1 cellular context compared by ENCODE assay signal in genomic region chr10:107900131-107900530, GRCh38.
TF ChIP-seq lines count a peak whose summit lies in the region.

No MANE protein-coding gene starts in this region.

TF ChIP-seq in HEK293, 187 proteins besides CTCF, POLR2A, EP300 and RAD21 (continued from another document):
- TF ChIP-seq, protein P1, sequence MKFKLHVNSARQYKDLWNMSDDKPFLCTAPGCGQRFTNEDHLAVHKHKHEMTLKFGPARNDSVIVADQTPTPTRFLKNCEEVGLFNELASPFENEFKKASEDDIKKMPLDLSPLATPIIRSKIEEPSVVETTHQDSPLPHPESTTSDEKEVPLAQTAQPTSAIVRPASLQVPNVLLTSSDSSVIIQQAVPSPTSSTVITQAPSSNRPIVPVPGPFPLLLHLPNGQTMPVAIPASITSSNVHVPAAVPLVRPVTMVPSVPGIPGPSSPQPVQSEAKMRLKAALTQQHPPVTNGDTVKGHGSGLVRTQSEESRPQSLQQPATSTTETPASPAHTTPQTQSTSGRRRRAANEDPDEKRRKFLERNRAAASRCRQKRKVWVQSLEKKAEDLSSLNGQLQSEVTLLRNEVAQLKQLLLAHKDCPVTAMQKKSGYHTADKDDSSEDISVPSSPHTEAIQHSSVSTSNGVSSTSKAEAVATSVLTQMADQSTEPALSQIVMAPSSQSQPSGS (tag by site-specific recombination; IDR thresholded peaks at IDR 0.05; ENCODE audit: low read depth) = 0 out of 2 replicates have a peak, but pooled peaks have one; percentile 31
- TF ChIP-seq ZBTB49 (tag by site-specific recombination; IDR thresholded peaks at IDR 0.05; ENCODE audit: low read depth) = no peak
- TF ChIP-seq ZNF514 (tag by site-specific recombination; IDR thresholded peaks at IDR 0.05) = no peak
- TF ChIP-seq ZNF394 (tag by site-specific recombination; IDR thresholded peaks at IDR 0.05; ENCODE audit: borderline replicate concordance) = no peak
- TF ChIP-seq ZNF548 (tag by site-specific recombination; IDR thresholded peaks at IDR 0.05) = no peak
